ENCODE assay signal across 22 cellular contexts in the genomic region with DNA sequence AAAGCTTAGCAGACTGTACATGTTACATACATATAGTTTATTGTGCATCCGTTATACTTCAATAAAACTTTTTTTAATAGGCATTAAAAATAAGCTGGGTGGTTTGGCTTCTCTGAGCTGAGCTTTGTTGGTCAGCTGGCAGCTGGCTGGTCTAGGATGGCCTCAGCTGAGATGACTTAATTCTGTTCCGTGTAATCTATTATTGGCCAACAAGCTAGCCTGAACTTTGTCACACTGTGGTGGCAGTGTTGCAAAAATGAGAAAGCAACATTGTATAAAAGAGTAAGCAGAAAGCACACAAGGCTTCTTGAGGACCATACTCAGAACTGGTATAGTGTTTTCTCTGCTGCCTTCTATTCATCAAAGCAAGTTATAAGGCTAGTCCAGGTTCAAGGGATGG.
"Had no signal": no experiment of that assay in that cellular context is flagged by ENCODE, and none has a peak within 500 bp of the region (broad histone marks: within the 10 kb centered on the region; RNA-seq: fewer than 3 reads in every experiment).

No MANE protein-coding gene starts in this region.

- ATAC-seq: activated CD4-positive, alpha-beta T cell treated with anti-CD3 and anti-CD28 coated beads for 36 hours; left colon; naive thymus-derived CD8-positive, alpha-beta T cell; WTC11 had no signal

- DNase-seq: activated CD4-positive, alpha-beta T cell treated with anti-CD3 and anti-CD28 coated beads for 36 hours; activated CD4-positive, alpha-beta T cell treated with anti-CD3 and anti-CD28 coated beads, Interleukin-2, amount 50 U/mL, for 48 hours; activated naive CD4-positive, alpha-beta T cell treated with anti-CD3 and anti-CD28 coated beads for 36 hours; activated naive CD8-positive, alpha-beta T cell treated with anti-CD3 and anti-CD28 coated beads, Interleukin-2, amount 10 ng/mL, durations not matched to agents 7 days and 5 days; activated T-cell treated with anti-CD3 and anti-CD28 coated beads, Interleukin-2, amount 50 U/mL, for 48 hours; amygdala; cerebellar nuclear complex; esophagus squamous epithelium; heart right ventricle; left colon; naive thymus-derived CD8-positive, alpha-beta T cell; sigmoid colon; stimulated activated CD4-positive, alpha-beta T cell treated with anti-CD3 and anti-CD28 coated beads, Interleukin-2, amount 100 ng/mL, for 48 hours; stimulated activated CD8-positive, alpha-beta memory T cell treated with anti-CD3 and anti-CD28 coated beads, Interleukin-4, amount 100 ng/mL, for 48 hours; stimulated activated naive CD4-positive, alpha-beta T cell; T-helper 1 cell; upper lobe of left lung had no signal

- H3K36me3 ChIP-seq: esophagus squamous epithelium, heart right ventricle, neural progenitor cell, sigmoid colon, upper lobe of left lung had no signal

- H3K9ac ChIP-seq: neural progenitor cell had no signal

- H3K27ac ChIP-seq: coronary artery, esophagus squamous epithelium, heart right ventricle, neural progenitor cell, sigmoid colon, upper lobe of left lung had no signal

- H2AFZ ChIP-seq: neural progenitor cell had no signal

- H3K4me1 ChIP-seq: esophagus squamous epithelium, heart right ventricle, neural progenitor cell, sigmoid colon, upper lobe of left lung had no signal

- H3K27me3 ChIP-seq: esophagus squamous epithelium, heart right ventricle, neural progenitor cell, sigmoid colon, upper lobe of left lung had no signal

- H3K4me2 ChIP-seq: neural progenitor cell had no signal

- H3K4me3 ChIP-seq: coronary artery, esophagus squamous epithelium, heart right ventricle, lung, neural progenitor cell, sigmoid colon, upper lobe of left lung had no signal

- H3K9me3 ChIP-seq: esophagus squamous epithelium, heart right ventricle, sigmoid colon, upper lobe of left lung had no signal

- FAIRE-seq: keratinocyte had no signal
